1 cellular context compared by ENCODE assay signal in the genomic region with DNA sequence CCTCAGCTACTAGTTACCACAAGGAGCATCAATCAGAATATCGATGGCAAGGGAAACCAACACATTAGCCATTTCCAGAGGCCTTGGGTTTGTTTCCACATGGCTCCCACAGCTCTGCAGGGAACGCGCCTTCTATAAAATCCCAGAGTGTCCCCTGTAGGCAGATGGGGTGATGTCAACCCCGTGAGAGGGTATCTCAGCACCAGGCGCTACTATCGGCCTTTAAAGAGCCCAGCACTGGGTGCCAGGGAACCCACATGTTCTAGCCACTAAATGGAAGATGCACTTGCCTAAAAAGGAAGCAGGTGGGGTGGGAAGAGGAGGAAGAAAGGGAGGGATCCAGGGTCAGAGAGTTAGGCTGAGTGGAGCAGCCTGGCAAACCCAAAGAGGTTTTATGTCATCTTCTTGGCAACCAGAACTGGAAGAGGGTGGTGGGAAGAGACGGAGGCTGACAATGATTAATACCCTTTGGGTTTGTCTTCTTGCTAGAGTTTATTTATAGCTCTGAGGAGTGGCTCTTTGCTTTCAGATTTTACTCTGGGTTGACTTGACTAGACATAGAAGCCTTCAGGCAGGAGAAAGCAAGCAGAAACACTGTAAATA.
TF ChIP-seq lines count a peak whose summit lies in the region.

No MANE protein-coding gene starts in this region.

TF ChIP-seq in SK-N-SH, 30 proteins besides CTCF, POLR2A, EP300 and RAD21 (continued from another document):
- TF ChIP-seq, protein P1, sequence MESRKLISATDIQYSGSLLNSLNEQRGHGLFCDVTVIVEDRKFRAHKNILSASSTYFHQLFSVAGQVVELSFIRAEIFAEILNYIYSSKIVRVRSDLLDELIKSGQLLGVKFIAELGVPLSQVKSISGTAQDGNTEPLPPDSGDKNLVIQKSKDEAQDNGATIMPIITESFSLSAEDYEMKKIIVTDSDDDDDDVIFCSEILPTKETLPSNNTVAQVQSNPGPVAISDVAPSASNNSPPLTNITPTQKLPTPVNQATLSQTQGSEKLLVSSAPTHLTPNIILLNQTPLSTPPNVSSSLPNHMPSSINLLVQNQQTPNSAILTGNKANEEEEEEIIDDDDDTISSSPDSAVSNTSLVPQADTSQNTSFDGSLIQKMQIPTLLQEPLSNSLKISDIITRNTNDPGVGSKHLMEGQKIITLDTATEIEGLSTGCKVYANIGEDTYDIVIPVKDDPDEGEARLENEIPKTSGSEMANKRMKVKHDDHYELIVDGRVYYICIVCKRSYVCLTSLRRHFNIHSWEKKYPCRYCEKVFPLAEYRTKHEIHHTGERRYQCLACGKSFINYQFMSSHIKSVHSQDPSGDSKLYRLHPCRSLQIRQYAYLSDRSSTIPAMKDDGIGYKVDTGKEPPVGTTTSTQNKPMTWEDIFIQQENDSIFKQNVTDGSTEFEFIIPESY (IDR thresholded peaks at IDR 0.05; ENCODE audit: borderline replicate concordance, low read depth): no peak
- TF ChIP-seq SIN3A (IDR thresholded peaks at IDR 0.05; ENCODE audit: borderline replicate concordance, low read depth, low read length) (no peak), CHD2 (IDR thresholded peaks at IDR 0.05; ENCODE audit: low read length, partially characterized antibody) (no peak), TCF12 (IDR thresholded peaks at IDR 0.05) (peak; percentile 41; the same call in 1 of the 2 replicates), TAF1 (IDR thresholded peaks at IDR 0.05; ENCODE audit: borderline replicate concordance, low read depth, low read length) (no peak), RFX5 (IDR thresholded peaks at IDR 0.05; ENCODE audit: low read length) (no peak), POLR2AphosphoS5 (IDR thresholded peaks at IDR 0.05; ENCODE audit: low read depth, low read length) (no peak), MEF2A (IDR thresholded peaks at IDR 0.05; ENCODE audit: borderline replicate concordance, low read depth) (peak; percentile 88), JUND (IDR thresholded peaks at IDR 0.05) (peak; percentile 23; the same call in 1 of the 2 replicates), GABPA (IDR thresholded peaks at IDR 0.05; ENCODE audit: low read depth) (no peak), NRF1 (IDR thresholded peaks at IDR 0.05; ENCODE audit: low read depth, low read length) (no peak), NFIC (IDR thresholded peaks at IDR 0.05; ENCODE audit: borderline replicate concordance) (peak; percentile 67; the same call in 1 of the 2 replicates)
- TF ChIP-seq, protein P2, sequence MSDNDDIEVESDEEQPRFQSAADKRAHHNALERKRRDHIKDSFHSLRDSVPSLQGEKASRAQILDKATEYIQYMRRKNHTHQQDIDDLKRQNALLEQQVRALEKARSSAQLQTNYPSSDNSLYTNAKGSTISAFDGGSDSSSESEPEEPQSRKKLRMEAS (IDR thresholded peaks at IDR 0.05; ENCODE audit: low read depth): no peak
- TF ChIP-seq, protein P3, sequence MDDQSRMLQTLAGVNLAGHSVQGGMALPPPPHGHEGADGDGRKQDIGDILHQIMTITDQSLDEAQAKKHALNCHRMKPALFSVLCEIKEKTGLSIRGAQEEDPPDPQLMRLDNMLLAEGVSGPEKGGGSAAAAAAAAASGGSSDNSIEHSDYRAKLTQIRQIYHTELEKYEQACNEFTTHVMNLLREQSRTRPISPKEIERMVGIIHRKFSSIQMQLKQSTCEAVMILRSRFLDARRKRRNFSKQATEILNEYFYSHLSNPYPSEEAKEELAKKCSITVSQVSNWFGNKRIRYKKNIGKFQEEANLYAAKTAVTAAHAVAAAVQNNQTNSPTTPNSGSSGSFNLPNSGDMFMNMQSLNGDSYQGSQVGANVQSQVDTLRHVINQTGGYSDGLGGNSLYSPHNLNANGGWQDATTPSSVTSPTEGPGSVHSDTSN (IDR thresholded peaks at IDR 0.05): peak; percentile 94
- TF ChIP-seq, protein P4, sequence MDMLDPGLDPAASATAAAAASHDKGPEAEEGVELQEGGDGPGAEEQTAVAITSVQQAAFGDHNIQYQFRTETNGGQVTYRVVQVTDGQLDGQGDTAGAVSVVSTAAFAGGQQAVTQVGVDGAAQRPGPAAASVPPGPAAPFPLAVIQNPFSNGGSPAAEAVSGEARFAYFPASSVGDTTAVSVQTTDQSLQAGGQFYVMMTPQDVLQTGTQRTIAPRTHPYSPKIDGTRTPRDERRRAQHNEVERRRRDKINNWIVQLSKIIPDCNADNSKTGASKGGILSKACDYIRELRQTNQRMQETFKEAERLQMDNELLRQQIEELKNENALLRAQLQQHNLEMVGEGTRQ (IDR thresholded peaks at IDR 0.05; ENCODE audit: borderline replicate concordance, low read depth, low read length): no peak
